8 cellular contexts compared by ENCODE assay signal in genomic region chr12:128810182-128811127, GRCh38. TPM values are rescaled to one million over a fixed set of nuclear protein-coding genes. Genes with fewer than 3 reads are reported as not detected.
DNase-seq lines count a peak whose midpoint lies in the region; ATAC-seq and TF ChIP-seq lines count a peak whose summit lies in the region.

No MANE protein-coding gene starts in this region.

- CTCF ChIA-PET in activated naive CD4-positive, alpha-beta T cell treated with anti-CD3 and anti-CD28 coated beads, Interleukin-2, amount 10 ng/mL, durations not matched to agents 7 days and 5 days (lab: Charles Lee): interaction anchor here (1.1 to 1.2 kb wide), 2 partner anchors 11 to 12 kb away, joined by 4 read pairs; no protein-coding TSS in a partner anchor

- no peaks in the 10 kb centered on the region for H3K9me3 Mint-ChIP-seq in activated naive CD4-positive, alpha-beta T cell treated with anti-CD3 and anti-CD28 coated beads, Interleukin-2, amount 50 U/mL, for 24 hours
- H3K9me3 Mint-ChIP-seq in activated naive CD4-positive, alpha-beta T cell treated with anti-CD3 and anti-CD28 coated beads, Interleukin-2, amount 10 ng/mL, durations not matched to agents 7 days and 5 days: no peaks in the 10 kb centered on the region
- H3K9me3 Mint-ChIP-seq in immature natural killer cell (peaks cover 0 to 2% (median 0%) of the 10 kb centered on the region in 6 donors), type B pancreatic cell (no peaks in the 10 kb centered on the region)

- ATAC-seq in HG02884 (IDR thresholded peaks at IDR 0.05; ENCODE audit: unreplicated experiment) (peak; percentile 61), T-helper 17 cell (peak; percentile 82)

- TF ChIP-seq CTCF in type B pancreatic cell (conservative IDR thresholded peaks at IDR 0.05): no peak

- peak overlapping the region; percentile 54 for H3K4me3 Mint-ChIP-seq in activated naive CD4-positive, alpha-beta T cell treated with anti-CD3 and anti-CD28 coated beads, Interleukin-2, amount 50 U/mL, for 24 hours
- H3K4me3 Mint-ChIP-seq in activated naive CD4-positive, alpha-beta T cell treated with anti-CD3 and anti-CD28 coated beads, Interleukin-2, amount 10 ng/mL, durations not matched to agents 7 days and 5 days: no peak overlapping the region
- peak overlapping the region; percentile 83 for H3K4me3 Mint-ChIP-seq in T-helper 17 cell
- peak overlapping the region; percentile 70 to 85 (median 83) for H3K4me3 Mint-ChIP-seq in immature natural killer cell
- H3K4me3 Mint-ChIP-seq in type B pancreatic cell: no peak overlapping the region

- H3K27ac ChIP-seq in temporal lobe (ENCODE audit: low read depth, low read length): peak overlapping the region; percentile 23

- H3K36me3 Mint-ChIP-seq in activated naive CD4-positive, alpha-beta T cell treated with anti-CD3 and anti-CD28 coated beads, Interleukin-2, amount 50 U/mL, for 24 hours: peaks cover 27% of the 10 kb centered on the region
- H3K36me3 Mint-ChIP-seq in activated naive CD4-positive, alpha-beta T cell treated with anti-CD3 and anti-CD28 coated beads, Interleukin-2, amount 10 ng/mL, durations not matched to agents 7 days and 5 days: peaks cover 44% of the 10 kb centered on the region
- H3K36me3 Mint-ChIP-seq in T-helper 17 cell (ENCODE audit: low read depth): peaks cover 2% of the 10 kb centered on the region
- peaks cover 19 to 50% (median 20%) of the 10 kb centered on the region in 3 donors for H3K36me3 Mint-ChIP-seq in immature natural killer cell
- H3K36me3 Mint-ChIP-seq in type B pancreatic cell: peaks cover 39% of the 10 kb centered on the region

- H3K27me3 Mint-ChIP-seq in activated naive CD4-positive, alpha-beta T cell treated with anti-CD3 and anti-CD28 coated beads, Interleukin-2, amount 50 U/mL, for 24 hours: no peaks in the 10 kb centered on the region
- no peaks in the 10 kb centered on the region for H3K27me3 Mint-ChIP-seq in activated naive CD4-positive, alpha-beta T cell treated with anti-CD3 and anti-CD28 coated beads, Interleukin-2, amount 10 ng/mL, durations not matched to agents 7 days and 5 days
- H3K27me3 Mint-ChIP-seq in T-helper 17 cell (no peaks in the 10 kb centered on the region), immature natural killer cell (ENCODE audit: low read depth in 3 of 3) (peaks cover 21 to 61% (median 23%) of the 10 kb centered on the region in 3 donors), type B pancreatic cell (no peaks in the 10 kb centered on the region)

- no peak for DNase-seq in activated naive CD4-positive, alpha-beta T cell treated with anti-CD3 and anti-CD28 coated beads, Interleukin-2, amount 10 ng/mL, durations not matched to agents 7 days and 5 days
- no peak for DNase-seq in T-helper 17 cell
- peak; percentile 69 to 77 (median 75) for DNase-seq in immature natural killer cell
- no peak for DNase-seq in ureter (ENCODE audit: low spot score)
- DNase-seq in type B pancreatic cell (ENCODE audit: extremely low spot score, unreplicated experiment): no peak

- H3K4me1 Mint-ChIP-seq in activated naive CD4-positive, alpha-beta T cell treated with anti-CD3 and anti-CD28 coated beads, Interleukin-2, amount 50 U/mL, for 24 hours: peaks cover 33% of the 10 kb centered on the region
- peaks cover 24% of the 10 kb centered on the region for H3K4me1 Mint-ChIP-seq in activated naive CD4-positive, alpha-beta T cell treated with anti-CD3 and anti-CD28 coated beads, Interleukin-2, amount 10 ng/mL, durations not matched to agents 7 days and 5 days
- peaks cover 25% of the 10 kb centered on the region for H3K4me1 Mint-ChIP-seq in T-helper 17 cell
- H3K4me1 Mint-ChIP-seq in immature natural killer cell: peaks cover 75 to 89% of the 10 kb centered on the region in 2 donors
- H3K4me1 Mint-ChIP-seq in type B pancreatic cell (ENCODE audit: unreplicated experiment): peaks cover 9% of the 10 kb centered on the region

- no peak overlapping the region for H3K27ac Mint-ChIP-seq in activated naive CD4-positive, alpha-beta T cell treated with anti-CD3 and anti-CD28 coated beads, Interleukin-2, amount 50 U/mL, for 24 hours
- H3K27ac Mint-ChIP-seq in activated naive CD4-positive, alpha-beta T cell treated with anti-CD3 and anti-CD28 coated beads, Interleukin-2, amount 10 ng/mL, durations not matched to agents 7 days and 5 days: no peak overlapping the region
- H3K27ac Mint-ChIP-seq in T-helper 17 cell (peak overlapping the region; percentile 90), immature natural killer cell (peak overlapping the region; percentile 92 to 100 (median 99)), type B pancreatic cell (no peak overlapping the region)

- H3K9me3 ChIP-seq in T-helper 17 cell (ENCODE audit: control insufficient read depth, low read length, poor library complexity, severe bottlenecking): no peaks in the 10 kb centered on the region

RNA-seq across cellular contexts. Expression of gene SLC15A4, which starts 13.3 kb away (rescaled TPM):
- total RNA-seq in T-helper 17 cell (10 to 100 TPM; 15.5 to 17.2 TPM), temporal lobe (19.9 TPM), ureter (27.6 TPM), type B pancreatic cell (ENCODE audit: low replicate concordance) (24.6 and 28.8 TPM in 2 replicates)
- polyA plus RNA-seq in immature natural killer cell: 10 to 100 TPM; 36.3 to 39.2 (median 39.0) TPM

RNA-seq across cellular contexts. Expression of gene GLT1D1, which starts 42.8 kb away (rescaled TPM):
- 1 to 10 TPM in 1 of 2 donors, under 1 TPM in 1; 0.10 to 1.2 TPM for total RNA-seq in T-helper 17 cell
- polyA plus RNA-seq in immature natural killer cell: 1 to 10 TPM in 1 of 3 donors, not detected in 2; 2.5 TPM
- total RNA-seq in temporal lobe: 9.6 TPM
- total RNA-seq in ureter: 0.94 TPM
- 2.5 and 2.6 TPM in 2 replicates for total RNA-seq in type B pancreatic cell (ENCODE audit: low replicate concordance)

Comparison
In these comparisons a context has a peak if more than half of its experiments do, and no peak if none do; other contexts are left out.
1. H3K4me3 Mint-ChIP-seq: peak in activated naive CD4-positive, alpha-beta T cell treated with anti-CD3 and anti-CD28 coated beads, Interleukin-2, amount 50 U/mL, for 24 hours (single experiment), T-helper 17 cell (single experiment) and immature natural killer cell (5 of 5); none in activated naive CD4-positive, alpha-beta T cell treated with anti-CD3 and anti-CD28 coated beads, Interleukin-2, amount 10 ng/mL, durations not matched to agents 7 days and 5 days (single experiment) and type B pancreatic cell (single experiment).
2. H3K27ac Mint-ChIP-seq: peak in T-helper 17 cell (single experiment) and immature natural killer cell (6 of 6); none in activated naive CD4-positive, alpha-beta T cell treated with anti-CD3 and anti-CD28 coated beads, Interleukin-2, amount 50 U/mL, for 24 hours (single experiment), activated naive CD4-positive, alpha-beta T cell treated with anti-CD3 and anti-CD28 coated beads, Interleukin-2, amount 10 ng/mL, durations not matched to agents 7 days and 5 days (single experiment) and type B pancreatic cell (single experiment).
3. DNase-seq: peak in immature natural killer cell (3 of 3); none in activated naive CD4-positive, alpha-beta T cell treated with anti-CD3 and anti-CD28 coated beads, Interleukin-2, amount 10 ng/mL, durations not matched to agents 7 days and 5 days (single experiment), T-helper 17 cell (0 of 3), ureter (single experiment) and type B pancreatic cell (single experiment).